Comparison of ENCODE assay signal across 9 cellular contexts in the genomic region with DNA sequence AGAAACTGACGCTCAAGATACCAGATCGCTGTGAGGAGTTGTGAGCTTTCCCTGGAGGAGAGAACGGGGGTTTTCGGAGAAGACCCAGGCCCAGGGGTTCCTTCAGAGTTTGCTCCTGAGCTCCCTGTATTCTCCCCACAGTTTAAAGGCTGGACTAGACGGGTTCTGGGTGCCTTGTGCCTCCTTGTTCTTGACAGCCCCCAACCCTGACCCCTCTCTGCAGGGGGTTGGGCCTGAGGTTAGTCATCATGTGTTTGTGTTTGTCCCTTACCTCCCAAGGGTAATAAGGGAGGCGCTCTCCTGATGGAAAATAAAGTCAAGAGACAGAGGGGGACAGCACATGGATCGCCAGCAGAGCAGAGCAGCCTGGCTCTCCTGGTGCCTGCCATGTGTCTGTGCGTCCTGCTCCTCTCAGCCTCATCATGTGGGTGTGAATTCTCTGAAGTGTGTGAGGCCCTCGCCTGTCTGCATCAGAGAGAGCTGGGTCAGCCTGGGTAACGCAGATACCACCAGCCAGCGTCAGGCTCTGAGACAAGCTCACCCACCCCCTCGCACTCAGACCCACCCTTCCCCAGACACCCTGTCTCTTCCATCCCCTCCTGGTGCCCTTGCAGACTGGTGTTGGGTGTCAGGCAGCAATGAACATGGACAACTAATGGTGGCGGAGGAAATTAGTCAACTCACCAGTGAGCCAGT. TPM values are rescaled to one million over a fixed set of nuclear protein-coding genes. Genes with fewer than 3 reads are reported as not detected.
DNase-seq lines count a peak whose midpoint lies in the region; ATAC-seq and TF ChIP-seq lines count a peak whose summit lies in the region.
"Had no signal": no experiment of that assay in that cellular context is flagged by ENCODE, and none has a peak within 500 bp of the region (broad histone marks: within the 10 kb centered on the region; RNA-seq: fewer than 3 reads in every experiment).

No MANE protein-coding gene starts in this region.

- H3K9me3 Mint-ChIP-seq in mesothelial cell of epicardium = no peaks in the 10 kb centered on the region

- ATAC-seq in HG03521 (IDR thresholded peaks at IDR 0.05; ENCODE audit: unreplicated experiment) = no peak

- DNase-seq in caudate nucleus (lab: John Stamatoyannopoulos, UW) = peak in 6 of 61 donors; percentile 5 to 26 (median 16)
- DNase-seq in mesothelial cell of epicardium (ENCODE audit: low spot score in 2 of 2, unreplicated experiment in 2 of 2) = no peak
- no peak for DNase-seq in MV-4-11 (lab: John Stamatoyannopoulos, UW)
- no peak for DNase-seq in ureter (ENCODE audit: low spot score)
- DNase-seq in activated CD8-positive, alpha-beta memory T cell treated with anti-CD3 and anti-CD28 coated beads, Interleukin-2, amount 50 U/mL, for 4 hours = no peak
- DNase-seq: NCI-H187 had no signal

- no peak for TF ChIP-seq CTCF in mesothelial cell of epicardium (IDR thresholded peaks at IDR 0.05; ENCODE audit: unreplicated experiment)

- no peaks in the 10 kb centered on the region for H3K27me3 Mint-ChIP-seq in mesothelial cell of epicardium (ENCODE audit: low read depth)

- peaks cover 29% of the 10 kb centered on the region for H3K4me1 Mint-ChIP-seq in mesothelial cell of epicardium

- peaks cover 7% of the 10 kb centered on the region for H3K36me3 Mint-ChIP-seq in mesothelial cell of epicardium

- no peaks in the 10 kb centered on the region for H3K9me3 ChIP-seq in KOPT-K1 (ENCODE audit: insufficient read depth, low read length, poor library complexity, severe bottlenecking)

- peak overlapping the region; percentile 99 for H3K27ac Mint-ChIP-seq in mesothelial cell of epicardium

- peak overlapping the region; percentile 93 for H3K27ac ChIP-seq in KOPT-K1 (ENCODE audit: low read depth, low read length, poor library complexity, severe bottlenecking)
- peak overlapping the region; percentile 87 for H3K27ac ChIP-seq in caudate nucleus (ENCODE audit: low read depth, low read length)
- peak overlapping the region; percentile 92 for H3K27ac ChIP-seq in temporal lobe (ENCODE audit: low read depth, low read length)

- no peak overlapping the region for H3K4me3 Mint-ChIP-seq in mesothelial cell of epicardium

- no peaks in the 10 kb centered on the region for H3K36me3 ChIP-seq in KOPT-K1 (ENCODE audit: insufficient read depth, low read length)

RNA-seq across cellular contexts. Expression of a gene that starts 8.8 kb away (rescaled TPM):
- 6.5 to 9.6 TPM (median 7.7 TPM) in 3 replicates for total RNA-seq in mesothelial cell of epicardium
- total RNA-seq in temporal lobe = 8.4 TPM
- 8.0 TPM for total RNA-seq in ureter

RNA-seq across cellular contexts. Expression of a gene that starts 22.2 kb away (rescaled TPM):
- 38.2 to 40.6 TPM (median 38.8 TPM) in 3 replicates for total RNA-seq in mesothelial cell of epicardium
- total RNA-seq in temporal lobe = 8.1 TPM
- total RNA-seq in ureter = 47.0 TPM

RNA-seq across cellular contexts. Expression of a gene that starts 34.9 kb away (rescaled TPM):
- 17.0 to 17.4 TPM (median 17.4 TPM) in 3 replicates for total RNA-seq in mesothelial cell of epicardium
- total RNA-seq in temporal lobe = 4.2 TPM
- 26.4 TPM for total RNA-seq in ureter

RNA-seq across cellular contexts. Expression of a gene that starts 38.1 kb away (rescaled TPM):
- 46.6 to 54.0 TPM (median 52.6 TPM) in 3 replicates for total RNA-seq in mesothelial cell of epicardium
- 3.9 TPM for total RNA-seq in temporal lobe
- total RNA-seq in ureter = 153 TPM

RNA-seq across cellular contexts. Expression of a gene that starts 51.3 kb away (rescaled TPM):
- total RNA-seq in mesothelial cell of epicardium (3.0 to 3.7 TPM (median 3.6 TPM) in 3 replicates), temporal lobe (4.2 TPM), ureter (19.4 TPM)
